8 cellular contexts compared by ENCODE assay signal in the genomic region with DNA sequence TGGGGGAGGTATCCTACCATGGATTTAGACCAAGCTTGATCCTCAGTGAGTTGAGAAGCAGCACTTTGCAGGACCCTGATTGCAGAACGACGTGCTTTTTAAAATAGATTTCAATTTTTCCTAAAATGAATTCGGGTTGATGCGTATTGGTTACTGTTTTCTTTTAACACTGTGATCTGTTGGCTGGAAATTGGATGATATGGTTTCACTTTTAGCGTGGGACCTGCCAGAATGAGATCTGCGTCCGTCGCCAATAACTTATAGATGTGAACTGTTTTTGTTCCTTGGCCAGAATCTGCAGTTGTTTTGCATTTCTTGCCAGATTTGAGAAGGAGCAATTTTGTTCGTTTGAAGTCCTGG. TPM values are rescaled to one million over a fixed set of nuclear protein-coding genes. Genes with fewer than 3 reads are reported as not detected.
DNase-seq lines count a peak whose midpoint lies in the region; ATAC-seq and TF ChIP-seq lines count a peak whose summit lies in the region.

No MANE protein-coding gene starts in this region.

- no peak for TF ChIP-seq CTCF in DOHH2 (IDR thresholded peaks at IDR 0.05; ENCODE audit: low read depth, low read length, poor library complexity, severe bottlenecking)

- H3F3A ChIP-seq in DOHH2 (ENCODE audit: control insufficient read depth, insufficient read depth), result peaks cover 14% of the 10 kb centered on the region

- no peaks in the 10 kb centered on the region for H3K27me3 Mint-ChIP-seq in activated naive CD8-positive, alpha-beta T cell treated with anti-CD3 and anti-CD28 coated beads, Interleukin-2, amount 10 ng/mL, durations not matched to agents 7 days and 5 days
- no peaks in the 10 kb centered on the region for H3K27me3 Mint-ChIP-seq in stimulated activated memory B cell treated with anti-CD40 and anti-IgM and Interleukin-4, amounts not matched to agents 10 μg/mL and 1 μg/mL and 100 μg/mL, for 72 hours

- H3K4me3 ChIP-seq in DOHH2 (ENCODE audit: low read length) (peak overlapping the region; percentile 84), iPS-18c (ENCODE audit: insufficient read depth, low read depth, low read length) (peak overlapping the region; percentile 85)

- peak overlapping the region; percentile 28 for H3K27ac ChIP-seq in DOHH2 (ENCODE audit: low read depth, low read length)

- H3K27ac Mint-ChIP-seq in activated naive CD8-positive, alpha-beta T cell treated with anti-CD3 and anti-CD28 coated beads, Interleukin-2, amount 10 ng/mL, durations not matched to agents 7 days and 5 days, result peak overlapping the region; percentile 94
- H3K27ac Mint-ChIP-seq in stimulated activated memory B cell treated with anti-CD40 and anti-IgM and Interleukin-4, amounts not matched to agents 10 μg/mL and 1 μg/mL and 100 μg/mL, for 72 hours, result peak overlapping the region; percentile 91

- 0 out of 2 replicates have a peak, but pooled peaks cover 8% of the 10 kb centered on the region for H4K20me1 ChIP-seq in DOHH2 (ENCODE audit: control insufficient read depth, insufficient read depth, low read depth, low read length)

- peaks cover 59% of the 10 kb centered on the region for H3K79me2 ChIP-seq in DOHH2 (ENCODE audit: control insufficient read depth, low read length)

- no peak for ATAC-seq in activated naive CD8-positive, alpha-beta T cell treated with anti-CD3 and anti-CD28 coated beads, Interleukin-2, amount 10 ng/mL, durations not matched to agents 7 days and 5 days (ENCODE audit: low read depth)
- no peak for ATAC-seq in stimulated activated memory B cell treated with anti-CD40 and anti-IgM and Interleukin-4, amounts not matched to agents 10 μg/mL and 1 μg/mL and 100 μg/mL, for 72 hours
- no peak for ATAC-seq in HG02642 (IDR thresholded peaks at IDR 0.05; ENCODE audit: poor library complexity, unreplicated experiment)
- no peak for ATAC-seq in GM18520 (IDR thresholded peaks at IDR 0.05; ENCODE audit: unreplicated experiment)
- ATAC-seq in GM21528 (IDR thresholded peaks at IDR 0.05; ENCODE audit: low FRiP score, unreplicated experiment), result no peak

- peak overlapping the region; percentile 86 for H3K4me2 ChIP-seq in DOHH2 (ENCODE audit: low read length)

- H3K27me3 ChIP-seq in DOHH2 (ENCODE audit: control insufficient read depth, low read length), result no peaks in the 10 kb centered on the region

- H3K9me3 Mint-ChIP-seq in activated naive CD8-positive, alpha-beta T cell treated with anti-CD3 and anti-CD28 coated beads, Interleukin-2, amount 10 ng/mL, durations not matched to agents 7 days and 5 days, result no peaks in the 10 kb centered on the region
- no peaks in the 10 kb centered on the region for H3K9me3 Mint-ChIP-seq in stimulated activated memory B cell treated with anti-CD40 and anti-IgM and Interleukin-4, amounts not matched to agents 10 μg/mL and 1 μg/mL and 100 μg/mL, for 72 hours

- peaks cover 5% of the 10 kb centered on the region for H3K36me3 Mint-ChIP-seq in activated naive CD8-positive, alpha-beta T cell treated with anti-CD3 and anti-CD28 coated beads, Interleukin-2, amount 10 ng/mL, durations not matched to agents 7 days and 5 days
- peaks cover 7% of the 10 kb centered on the region for H3K36me3 Mint-ChIP-seq in stimulated activated memory B cell treated with anti-CD40 and anti-IgM and Interleukin-4, amounts not matched to agents 10 μg/mL and 1 μg/mL and 100 μg/mL, for 72 hours

- H3K4me1 ChIP-seq in DOHH2 (ENCODE audit: control insufficient read depth, low read length), result peaks cover 45% of the 10 kb centered on the region

- H3K9me3 ChIP-seq in DOHH2 (ENCODE audit: control insufficient read depth, insufficient read depth, low read length) (no peaks in the 10 kb centered on the region), iPS-18c (ENCODE audit: control insufficient read depth, insufficient read depth, low read length) (no peaks in the 10 kb centered on the region)

- H3K4me1 Mint-ChIP-seq in activated naive CD8-positive, alpha-beta T cell treated with anti-CD3 and anti-CD28 coated beads, Interleukin-2, amount 10 ng/mL, durations not matched to agents 7 days and 5 days, result peaks cover 34% of the 10 kb centered on the region
- peaks cover 29% of the 10 kb centered on the region for H3K4me1 Mint-ChIP-seq in stimulated activated memory B cell treated with anti-CD40 and anti-IgM and Interleukin-4, amounts not matched to agents 10 μg/mL and 1 μg/mL and 100 μg/mL, for 72 hours

- H3K9me2 ChIP-seq in DOHH2 (replicated peaks; ENCODE audit: control insufficient read depth, low read length), result no peaks in the 10 kb centered on the region

- in situ Hi-C loops in KBM-7 (cut with MboI; ENCODE audit: low pct_unique_long_range_greater_than_20kb, low sequenced_read_pairs), result no loop called here

- POLR2A ChIA-PET in activated naive CD8-positive, alpha-beta T cell treated with anti-CD3 and anti-CD28 coated beads, Interleukin-2, amount 10 ng/mL, durations not matched to agents 7 days and 5 days (lab: Charles Lee), result interaction anchor here (0.7 to 3.3 kb wide), 16 partner anchors 7 to 389 kb away, joined by 3 to 53 read pairs (median 4); a partner anchor contains a TSS

- peaks cover 41% of the 10 kb centered on the region for H3K36me3 ChIP-seq in DOHH2 (ENCODE audit: control insufficient read depth, low read length)

- H3K4me3 Mint-ChIP-seq in activated naive CD8-positive, alpha-beta T cell treated with anti-CD3 and anti-CD28 coated beads, Interleukin-2, amount 10 ng/mL, durations not matched to agents 7 days and 5 days, result peak overlapping the region; percentile 90
- H3K4me3 Mint-ChIP-seq in stimulated activated memory B cell treated with anti-CD40 and anti-IgM and Interleukin-4, amounts not matched to agents 10 μg/mL and 1 μg/mL and 100 μg/mL, for 72 hours, result peak overlapping the region; percentile 94

- DNase-seq in KBM-7, result peak; percentile 61
- no peak for DNase-seq in activated naive CD8-positive, alpha-beta T cell treated with anti-CD3 and anti-CD28 coated beads, Interleukin-2, amount 10 ng/mL, durations not matched to agents 7 days and 5 days

RNA-seq across cellular contexts. Expression of a gene that starts 0.7 kb away (rescaled TPM):
- 10 to 100 TPM; 55.4 to 56.5 TPM for total RNA-seq in activated naive CD8-positive, alpha-beta T cell treated with anti-CD3 and anti-CD28 coated beads, Interleukin-2, amount 10 ng/mL, durations not matched to agents 7 days and 5 days
